ENCODE assay signal across 38 cellular contexts in the genomic region with DNA sequence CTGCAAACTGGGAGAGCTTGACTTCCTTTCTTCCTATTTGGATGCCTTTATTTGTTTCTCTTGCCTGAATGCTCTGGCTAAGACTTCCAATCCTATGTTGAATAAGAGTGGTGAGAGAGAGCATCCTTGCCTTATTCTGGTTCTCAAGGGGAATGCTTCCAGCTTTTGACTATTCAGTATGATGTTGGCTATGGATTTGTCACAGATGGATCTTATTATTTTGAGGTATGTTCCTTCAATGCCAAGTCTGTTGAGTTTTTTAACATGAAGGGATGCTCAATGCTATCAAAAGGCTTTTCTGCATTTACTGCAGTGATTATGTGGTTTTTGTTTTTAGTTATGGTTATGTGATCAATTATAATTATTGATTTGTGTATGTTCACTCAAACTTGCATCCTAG.
"Had no signal": no experiment of that assay in that cellular context is flagged by ENCODE, and none has a peak within 500 bp of the region (broad histone marks: within the 10 kb centered on the region; RNA-seq: fewer than 3 reads in every experiment).

No MANE protein-coding gene starts in this region.

- H3K27me3 ChIP-seq: adrenal gland, ascending aorta, body of pancreas, brain microvascular endothelial cell, breast epithelium, cardiac muscle cell had no signal

- H3K27ac Mint-ChIP-seq: activated naive CD4-positive, alpha-beta T cell treated with anti-CD3 and anti-CD28 coated beads for 36 hours; activated naive CD4-positive, alpha-beta T cell treated with anti-CD3 and anti-CD28 coated beads, Interleukin-2, amount 10 ng/mL, durations not matched to agents 7 days and 5 days; activated naive CD4-positive, alpha-beta T cell treated with anti-CD3 and anti-CD28 coated beads, Interleukin-2, amount 50 U/mL, for 24 hours; activated naive CD4-positive, alpha-beta T cell treated with anti-CD3 and anti-CD28 coated beads, Interleukin-2, amount 50 U/mL, for 72 hours; activated naive CD8-positive, alpha-beta T cell; activated naive CD8-positive, alpha-beta T cell treated with anti-CD3 and anti-CD28 coated beads for 36 hours; activated naive CD8-positive, alpha-beta T cell treated with anti-CD3 and anti-CD28 coated beads, Interleukin-2, amount 10 ng/mL, durations not matched to agents 7 days and 5 days; activated naive CD8-positive, alpha-beta T cell treated with anti-CD3 and anti-CD28 coated beads, Interleukin-2, amount 50 U/mL, for 24 hours; activated T-cell treated with anti-CD3 and anti-CD28 coated beads, Interleukin-2, amount 50 U/mL, for 24 hours; activated T-cell treated with anti-CD3 and anti-CD28 coated beads, Interleukin-2, amount 50 U/mL, for 72 hours; activated T-helper 1 cell treated with anti-CD3 and anti-CD28 coated beads, Interleukin-12 subunit alpha, Interleukin-12 subunit beta, Interleukin-2, Interleukin-4 antibody, amounts not matched to agents 30 ng/mL and 10 ng/mL and 1 ng/mL, durations not matched to agents 14 hours and 24 hours and 36 hours; activated T-helper 17 cell treated with anti-CD3 and anti-CD28 coated beads, Interleukin-2, amount 50 U/mL, for 72 hours; activated T-helper 2 cell treated with anti-CD3 and anti-CD28 coated beads, Interferon-gamma antibody, Interleukin-2, Interleukin-4, amounts not matched to agents 10 μg/mL and 5 μg/mL and 100 μg/mL, durations not matched to agents 14 hours and 24 hours and 36 hours; brain had no signal

- ATAC-seq: activated naive CD4-positive, alpha-beta T cell treated with anti-CD3 and anti-CD28 coated beads, Interleukin-2, amount 50 U/mL, for 72 hours; activated naive CD8-positive, alpha-beta T cell treated with anti-CD3 and anti-CD28 coated beads, Interleukin-2, amount 50 U/mL, for 24 hours; activated T-cell treated with anti-CD3 and anti-CD28 coated beads, Interleukin-2, amount 50 U/mL, for 4 hours; activated T-cell treated with anti-CD3 and anti-CD28 coated beads, Interleukin-2, amount 50 U/mL, for 72 hours; activated T-helper 17 cell treated with anti-CD3 and anti-CD28 coated beads, Interleukin-2, amount 50 U/mL, for 72 hours; body of pancreas had no signal

- H3K27me3 Mint-ChIP-seq: activated naive CD4-positive, alpha-beta T cell treated with anti-CD3 and anti-CD28 coated beads, Interleukin-2, amount 10 ng/mL, durations not matched to agents 7 days and 5 days; activated naive CD4-positive, alpha-beta T cell treated with anti-CD3 and anti-CD28 coated beads, Interleukin-2, amount 50 U/mL, for 24 hours; activated naive CD8-positive, alpha-beta T cell; activated naive CD8-positive, alpha-beta T cell treated with anti-CD3 and anti-CD28 coated beads for 36 hours; activated naive CD8-positive, alpha-beta T cell treated with anti-CD3 and anti-CD28 coated beads, Interleukin-2, amount 10 ng/mL, durations not matched to agents 7 days and 5 days; activated naive CD8-positive, alpha-beta T cell treated with anti-CD3 and anti-CD28 coated beads, Interleukin-2, amount 50 U/mL, for 24 hours; activated T-cell treated with anti-CD3 and anti-CD28 coated beads, Interleukin-2, amount 50 U/mL, for 24 hours; activated T-helper 17 cell treated with anti-CD3 and anti-CD28 coated beads, Interleukin-2, amount 50 U/mL, for 72 hours; brain; central memory CD8-positive, alpha-beta T cell had no signal

- H3K4me1 Mint-ChIP-seq: activated naive CD4-positive, alpha-beta T cell treated with anti-CD3 and anti-CD28 coated beads, Interleukin-2, amount 10 ng/mL, durations not matched to agents 7 days and 5 days; activated naive CD4-positive, alpha-beta T cell treated with anti-CD3 and anti-CD28 coated beads, Interleukin-2, amount 50 U/mL, for 24 hours; activated naive CD8-positive, alpha-beta T cell treated with anti-CD3 and anti-CD28 coated beads, Interleukin-2, amount 50 U/mL, for 24 hours; activated T-helper 17 cell treated with anti-CD3 and anti-CD28 coated beads, Interleukin-2, amount 50 U/mL, for 72 hours; brain; central memory CD8-positive, alpha-beta T cell had no signal

- DNase-seq: activated effector memory CD4-positive, alpha-beta T cell treated with anti-CD3 and anti-CD28 coated beads, Interleukin-2, amount 50 U/mL, for 16 hours; activated effector memory CD4-positive, alpha-beta T cell treated with Interleukin-2 at 50 U/mL for 16 hours; activated gamma-delta T cell; activated gamma-delta T cell treated with Interleukin-2 at 50 U/mL for 16 hours; activated naive CD4-positive, alpha-beta T cell; activated naive CD4-positive, alpha-beta T cell treated with anti-CD3 and anti-CD28 coated beads for 36 hours; activated naive CD4-positive, alpha-beta T cell treated with anti-CD3 and anti-CD28 coated beads, Interleukin-2, amount 10 ng/mL, durations not matched to agents 7 days and 5 days; activated naive CD4-positive, alpha-beta T cell treated with anti-CD3 and anti-CD28 coated beads, Interleukin-2, amount 50 U/mL, for 16 hours; activated naive CD4-positive, alpha-beta T cell treated with Interleukin-2 at 50 U/mL for 16 hours; activated naive CD8-positive, alpha-beta T cell treated with anti-CD3 and anti-CD28 coated beads for 36 hours; activated naive CD8-positive, alpha-beta T cell treated with anti-CD3 and anti-CD28 coated beads, Interleukin-2, amount 10 ng/mL, durations not matched to agents 7 days and 5 days; activated naive CD8-positive, alpha-beta T cell treated with anti-CD3 and anti-CD28 coated beads, Interleukin-2, amount 50 U/mL, for 24 hours; activated T-cell treated with anti-CD3 and anti-CD28 coated beads, Interleukin-2, amount 50 U/mL, for 1 hour; activated T-cell treated with anti-CD3 and anti-CD28 coated beads, Interleukin-2, amount 50 U/mL, for 24 hours; activated T-cell treated with anti-CD3 and anti-CD28 coated beads, Interleukin-2, amount 50 U/mL, for 4 hours; activated T-cell treated with anti-CD3 and anti-CD28 coated beads, Interleukin-2, amount 50 U/mL, for 48 hours; activated T-cell treated with anti-CD3 and anti-CD28 coated beads, Interleukin-2, amount 50 U/mL, for 72 hours; adrenal gland; amniotic stem cell; amygdala; anterior cingulate cortex; aorta; body of pancreas; brain microvascular endothelial cell; caudate nucleus; central memory CD4-positive, alpha-beta T cell; cerebellar nuclear complex had no signal

- H3K36me3 ChIP-seq: adrenal gland, ascending aorta, brain microvascular endothelial cell, breast epithelium, cardiac muscle cell had no signal

- H3K4me1 ChIP-seq: ascending aorta, body of pancreas, breast epithelium had no signal

- H3K4me3 ChIP-seq: adrenal gland, ascending aorta, body of pancreas, breast epithelium, cardiac muscle cell had no signal

- H3K9me3 ChIP-seq: adrenal gland, ascending aorta, body of pancreas, breast epithelium had no signal

- H3K4me3 Mint-ChIP-seq: activated naive CD4-positive, alpha-beta T cell treated with anti-CD3 and anti-CD28 coated beads for 36 hours; activated naive CD4-positive, alpha-beta T cell treated with anti-CD3 and anti-CD28 coated beads, Interleukin-2, amount 10 ng/mL, durations not matched to agents 7 days and 5 days; activated naive CD4-positive, alpha-beta T cell treated with anti-CD3 and anti-CD28 coated beads, Interleukin-2, amount 50 U/mL, for 24 hours; activated naive CD8-positive, alpha-beta T cell; activated naive CD8-positive, alpha-beta T cell treated with anti-CD3 and anti-CD28 coated beads for 36 hours; activated naive CD8-positive, alpha-beta T cell treated with anti-CD3 and anti-CD28 coated beads, Interleukin-2, amount 10 ng/mL, durations not matched to agents 7 days and 5 days; activated naive CD8-positive, alpha-beta T cell treated with anti-CD3 and anti-CD28 coated beads, Interleukin-2, amount 50 U/mL, for 24 hours; activated T-cell treated with anti-CD3 and anti-CD28 coated beads, Interleukin-2, amount 50 U/mL, for 24 hours; activated T-cell treated with anti-CD3 and anti-CD28 coated beads, Interleukin-2, amount 50 U/mL, for 4 hours; activated T-cell treated with anti-CD3 and anti-CD28 coated beads, Interleukin-2, amount 50 U/mL, for 72 hours; activated T-helper 1 cell treated with anti-CD3 and anti-CD28 coated beads, Interleukin-12 subunit alpha, Interleukin-12 subunit beta, Interleukin-2, Interleukin-4 antibody, amounts not matched to agents 30 ng/mL and 10 ng/mL and 1 ng/mL, durations not matched to agents 14 hours and 24 hours and 36 hours; activated T-helper 17 cell treated with anti-CD3 and anti-CD28 coated beads, Interleukin-2, amount 50 U/mL, for 72 hours; brain; central memory CD8-positive, alpha-beta T cell had no signal

- H3K9me3 Mint-ChIP-seq: activated naive CD8-positive, alpha-beta T cell treated with anti-CD3 and anti-CD28 coated beads for 36 hours; activated naive CD8-positive, alpha-beta T cell treated with anti-CD3 and anti-CD28 coated beads, Interleukin-2, amount 10 ng/mL, durations not matched to agents 7 days and 5 days; activated T-helper 1 cell treated with anti-CD3 and anti-CD28 coated beads, Interleukin-12 subunit alpha, Interleukin-12 subunit beta, Interleukin-2, Interleukin-4 antibody, amounts not matched to agents 30 ng/mL and 10 ng/mL and 1 ng/mL, durations not matched to agents 14 hours and 24 hours and 36 hours had no signal

- H3K36me3 Mint-ChIP-seq: activated naive CD4-positive, alpha-beta T cell treated with anti-CD3 and anti-CD28 coated beads, Interleukin-2, amount 10 ng/mL, durations not matched to agents 7 days and 5 days; activated naive CD4-positive, alpha-beta T cell treated with anti-CD3 and anti-CD28 coated beads, Interleukin-2, amount 50 U/mL, for 24 hours; activated naive CD4-positive, alpha-beta T cell treated with anti-CD3 and anti-CD28 coated beads, Interleukin-2, amount 50 U/mL, for 72 hours; activated naive CD8-positive, alpha-beta T cell; activated naive CD8-positive, alpha-beta T cell treated with anti-CD3 and anti-CD28 coated beads for 36 hours; activated naive CD8-positive, alpha-beta T cell treated with anti-CD3 and anti-CD28 coated beads, Interleukin-2, amount 10 ng/mL, durations not matched to agents 7 days and 5 days; brain had no signal
